ENCODE assay signal across 20 cellular contexts in genomic region chr3:18086078-18086477, GRCh38.
DNase-seq lines count a peak whose midpoint lies in the region; ATAC-seq and TF ChIP-seq lines count a peak whose summit lies in the region.
"Had no signal": no experiment of that assay in that cellular context is flagged by ENCODE, and none has a peak within 500 bp of the region (broad histone marks: within the 10 kb centered on the region; RNA-seq: fewer than 3 reads in every experiment).

No MANE protein-coding gene starts in this region.

- H3K4me1 Mint-ChIP-seq in WTC11, result peaks cover 16% of the 10 kb centered on the region
- peaks cover 10% of the 10 kb centered on the region for H3K4me1 Mint-ChIP-seq in activated T-helper 2 cell treated with anti-CD3 and anti-CD28 coated beads, Interferon-gamma antibody, Interleukin-2, Interleukin-4, amounts not matched to agents 10 μg/mL and 5 μg/mL and 100 μg/mL, durations not matched to agents 14 hours and 24 hours and 36 hours (ENCODE audit: low read depth)
- H3K4me1 Mint-ChIP-seq: B cell had no signal

- no CpG with 5 or more reads among the region's 7 CpGs for WGBS in trophoblast cell (ENCODE audit: extremely low coverage, insufficient coverage, insufficient read length)

- H3K27ac Mint-ChIP-seq in WTC11, result no peak overlapping the region
- no peak overlapping the region for H3K27ac Mint-ChIP-seq in activated T-helper 2 cell treated with anti-CD3 and anti-CD28 coated beads, Interferon-gamma antibody, Interleukin-2, Interleukin-4, amounts not matched to agents 10 μg/mL and 5 μg/mL and 100 μg/mL, durations not matched to agents 14 hours and 24 hours and 36 hours
- H3K27ac Mint-ChIP-seq: B cell; CD4-positive, CD25-positive, alpha-beta regulatory T cell had no signal

- no peak overlapping the region for H4K8ac ChIP-seq in trophoblast cell (ENCODE audit: low read depth, low read length)

- peaks cover 4% of the 10 kb centered on the region; the same call in 1 of the 2 replicates for H3K36me3 Mint-ChIP-seq in WTC11
- no peaks in the 10 kb centered on the region for H3K36me3 Mint-ChIP-seq in activated T-helper 2 cell treated with anti-CD3 and anti-CD28 coated beads, Interferon-gamma antibody, Interleukin-2, Interleukin-4, amounts not matched to agents 10 μg/mL and 5 μg/mL and 100 μg/mL, durations not matched to agents 14 hours and 24 hours and 36 hours (ENCODE audit: low read depth)
- H3K36me3 Mint-ChIP-seq: CD4-positive, CD25-positive, alpha-beta regulatory T cell had no signal

- no peak overlapping the region for H2AFZ ChIP-seq in trophoblast cell (ENCODE audit: insufficient read depth, low read length, poor library complexity)

- no peaks in the 10 kb centered on the region for H3K79me1 ChIP-seq in trophoblast cell (ENCODE audit: low read length)

- H3K4me2 ChIP-seq in trophoblast cell (ENCODE audit: low read length), result no peak overlapping the region

- no peaks in the 10 kb centered on the region for H3K27me3 ChIP-seq in trophoblast cell (ENCODE audit: insufficient read depth, low read length)
- H3K27me3 ChIP-seq: SJCRH30 had no signal

- no peak overlapping the region for H4K91ac ChIP-seq in trophoblast cell (ENCODE audit: low read depth, low read length)

- H3K27ac ChIP-seq in trophoblast cell (ENCODE audit: low read depth, low read length), result no peak overlapping the region
- H3K27ac ChIP-seq: SJCRH30 had no signal

- no peaks in the 10 kb centered on the region for H3K36me3 ChIP-seq in trophoblast cell (ENCODE audit: control insufficient read depth in 1 of 2, insufficient read depth in 2 of 2, low read length in 2 of 2)
- H3K36me3 ChIP-seq: SJCRH30 had no signal

- no peaks in the 10 kb centered on the region for H3K27me3 Mint-ChIP-seq in WTC11 (ENCODE audit: low read depth)
- H3K27me3 Mint-ChIP-seq in activated T-helper 2 cell treated with anti-CD3 and anti-CD28 coated beads, Interferon-gamma antibody, Interleukin-2, Interleukin-4, amounts not matched to agents 10 μg/mL and 5 μg/mL and 100 μg/mL, durations not matched to agents 14 hours and 24 hours and 36 hours (ENCODE audit: low read depth), result peaks cover 1% of the 10 kb centered on the region
- H3K27me3 Mint-ChIP-seq: CD4-positive, CD25-positive, alpha-beta regulatory T cell had no signal

- H3K9ac ChIP-seq in trophoblast cell (ENCODE audit: low read length), result no peak overlapping the region

- CTCF ChIA-PET in WTC11 (lab: Charles Lee), result interaction anchor here (1.2 kb wide), 1 partner anchor 209 kb away, joined by 3 read pairs; no protein-coding TSS in a partner anchor

- no peak overlapping the region for H3K4me3 Mint-ChIP-seq in WTC11
- H3K4me3 Mint-ChIP-seq in activated T-helper 2 cell treated with anti-CD3 and anti-CD28 coated beads, Interferon-gamma antibody, Interleukin-2, Interleukin-4, amounts not matched to agents 10 μg/mL and 5 μg/mL and 100 μg/mL, durations not matched to agents 14 hours and 24 hours and 36 hours (ENCODE audit: low read depth), result no peak overlapping the region
- H3K4me3 Mint-ChIP-seq: B cell; CD4-positive, CD25-positive, alpha-beta regulatory T cell had no signal

- no peaks in the 10 kb centered on the region for H3K79me2 ChIP-seq in trophoblast cell (ENCODE audit: control insufficient read depth, insufficient read depth, low read length, poor library complexity)

- H3K4me3 ChIP-seq in Jurkat, Clone E6-1 (ENCODE audit: low read length), result peak overlapping the region; percentile 34
- no peak overlapping the region for H3K4me3 ChIP-seq in trophoblast cell (ENCODE audit: low read depth, low read length)
- H3K4me3 ChIP-seq: GM12878, SJCRH30 had no signal

- POLR2A ChIA-PET in WTC11 (lab: Charles Lee), result no interaction called here

- no peaks in the 10 kb centered on the region for H3K9me3 ChIP-seq in trophoblast cell (ENCODE audit: insufficient read depth, low read depth, low read length)
- H3K9me3 ChIP-seq: Caco-2, SJCRH30 had no signal

- peaks cover 0 to 2% of the 10 kb centered on the region in 2 experiments for H3K4me1 ChIP-seq in trophoblast cell (ENCODE audit: control insufficient read depth in 1 of 2, insufficient read depth in 2 of 2, low read length in 2 of 2)
- H3K4me1 ChIP-seq: Caco-2, SJCRH30 had no signal

- no peak overlapping the region for H2BK120ac ChIP-seq in trophoblast cell (ENCODE audit: insufficient read depth, low read length, poor library complexity)

- no peak overlapping the region for H3K23ac ChIP-seq in trophoblast cell (ENCODE audit: low read length)

- H2AK5ac ChIP-seq in trophoblast cell (ENCODE audit: low read length), result no peak overlapping the region

- H2BK12ac ChIP-seq in trophoblast cell (ENCODE audit: low read length), result no peak overlapping the region

- no peak overlapping the region for H4K12ac ChIP-seq in trophoblast cell (ENCODE audit: low read depth, low read length)

- H3K9me3 Mint-ChIP-seq in WTC11, result peaks cover 8% of the 10 kb centered on the region
- no peaks in the 10 kb centered on the region for H3K9me3 Mint-ChIP-seq in activated T-helper 2 cell treated with anti-CD3 and anti-CD28 coated beads, Interferon-gamma antibody, Interleukin-2, Interleukin-4, amounts not matched to agents 10 μg/mL and 5 μg/mL and 100 μg/mL, durations not matched to agents 14 hours and 24 hours and 36 hours

- no peak overlapping the region for H3K18ac ChIP-seq in trophoblast cell (ENCODE audit: low read length)

- peak; percentile 41; the same call in 1 of the 2 replicates for ATAC-seq in WTC11
- ATAC-seq in stimulated activated naive CD8-positive, alpha-beta T cell treated with anti-CD3 and anti-CD28 coated beads, Interleukin-15, Interleukin-2, amounts not matched to agents 100 U/mL and 50 U/mL, for 24 hours, result no peak
- no peak for ATAC-seq in HG03025 (IDR thresholded peaks at IDR 0.05; ENCODE audit: low FRiP score, unreplicated experiment)
- ATAC-seq: GM12878, PC-3 had no signal

- no peak overlapping the region for H2BK5ac ChIP-seq in trophoblast cell (ENCODE audit: low read depth, low read length, poor library complexity)

- TF ChIP-seq CTCF in WTC11 (IDR thresholded peaks at IDR 0.05), result no peak

- no peak overlapping the region for H3K14ac ChIP-seq in trophoblast cell (ENCODE audit: low read length)

- H3K4ac ChIP-seq in trophoblast cell (ENCODE audit: low read depth, low read length), result no peak overlapping the region

- intact Hi-C loops in activated T-helper 2 cell treated with anti-CD3 and anti-CD28 coated beads, Interferon-gamma antibody, Interleukin-2, Interleukin-4, amounts not matched to agents 10 μg/mL and 5 μg/mL and 100 μg/mL, durations not matched to agents 14 hours and 24 hours and 36 hours (cut with micrococcal nuclease), result no loop called here

- DNase-seq in GDM1 (lab: John Stamatoyannopoulos, UW) (peak; percentile 10), WTC11 (ENCODE audit: low spot score) (no peak), trophoblast cell (no peak)
- DNase-seq in Jurkat, Clone E6-1 (ENCODE audit: low read depth, low spot score), result peak; percentile 88
- DNase-seq in stimulated activated naive CD8-positive, alpha-beta T cell treated with anti-CD3 and anti-CD28 coated beads, Interleukin-15, Interleukin-2, amounts not matched to agents 100 U/mL and 50 U/mL, for 24 hours, result peak; percentile 9
- DNase-seq in activated T-helper 2 cell treated with anti-CD3 and anti-CD28 coated beads, Interferon-gamma antibody, Interleukin-2, Interleukin-4, amounts not matched to agents 10 μg/mL and 5 μg/mL and 100 μg/mL, durations not matched to agents 14 hours and 24 hours and 36 hours (ENCODE audit: low spot score), result no peak
- DNase-seq: Caco-2; CD4-positive, CD25-positive, alpha-beta regulatory T cell; HCEC 1CT; KBM-7; NCI-H1048; NCI-H1436 treated with DMSO at 0.1 percent for 48 hours; NCI-H2081; NCI-H446 treated with DMSO at 0.1 percent for 48 hours; NCI-H774; PC-3 had no signal

TF ChIP-seq in WTC11, 78 proteins besides CTCF, POLR2A, EP300 and RAD21 (continues in another document):
- TF ChIP-seq, protein P1, sequence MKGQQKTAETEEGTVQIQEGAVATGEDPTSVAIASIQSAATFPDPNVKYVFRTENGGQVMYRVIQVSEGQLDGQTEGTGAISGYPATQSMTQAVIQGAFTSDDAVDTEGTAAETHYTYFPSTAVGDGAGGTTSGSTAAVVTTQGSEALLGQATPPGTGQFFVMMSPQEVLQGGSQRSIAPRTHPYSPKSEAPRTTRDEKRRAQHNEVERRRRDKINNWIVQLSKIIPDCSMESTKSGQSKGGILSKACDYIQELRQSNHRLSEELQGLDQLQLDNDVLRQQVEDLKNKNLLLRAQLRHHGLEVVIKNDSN (CRISPR knock-in tag; IDR thresholded peaks at IDR 0.05), result no peak
- no peak for TF ChIP-seq SMAD3 (CRISPR knock-in tag; IDR thresholded peaks at IDR 0.05; ENCODE audit: borderline replicate concordance)
- TF ChIP-seq PRDM15 (CRISPR knock-in tag; IDR thresholded peaks at IDR 0.05), result no peak
- TF ChIP-seq ETV6 (CRISPR knock-in tag; IDR thresholded peaks at IDR 0.05), result no peak
- TF ChIP-seq ATF3 (CRISPR knock-in tag; conservative IDR thresholded peaks at IDR 0.05), result no peak

Comparison
In these comparisons a context has a peak if more than half of its experiments do, and no peak if none do; other contexts are left out.
1. DNase-seq: peak in GDM1 (single experiment), Jurkat, Clone E6-1 (single experiment) and stimulated activated naive CD8-positive, alpha-beta T cell treated with anti-CD3 and anti-CD28 coated beads, Interleukin-15, Interleukin-2, amounts not matched to agents 100 U/mL and 50 U/mL, for 24 hours (single experiment); none in WTC11 (single experiment), trophoblast cell (0 of 2) and activated T-helper 2 cell treated with anti-CD3 and anti-CD28 coated beads, Interferon-gamma antibody, Interleukin-2, Interleukin-4, amounts not matched to agents 10 μg/mL and 5 μg/mL and 100 μg/mL, durations not matched to agents 14 hours and 24 hours and 36 hours (single experiment).